8 cellular contexts compared by ENCODE assay signal in the genomic region with DNA sequence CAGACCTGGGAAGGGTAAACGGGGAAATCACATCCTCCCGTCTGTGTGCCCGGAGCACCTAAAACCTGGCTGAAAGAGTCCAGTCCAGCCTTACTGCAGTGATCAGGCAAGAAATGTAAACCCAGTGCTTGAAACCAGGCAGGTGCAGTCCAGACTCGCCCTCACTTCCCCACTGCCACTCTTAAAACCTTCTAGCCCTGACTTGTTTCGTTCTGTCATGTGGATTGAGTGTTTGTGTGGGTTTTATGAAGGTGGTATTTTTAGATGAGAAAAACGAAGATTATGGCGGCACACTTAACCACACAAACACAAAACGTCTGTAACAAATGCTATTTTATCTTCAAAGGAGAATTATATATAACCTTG. TPM values are rescaled to one million over a fixed set of nuclear protein-coding genes. Genes with fewer than 3 reads are reported as not detected.
A peak's percentile ranks its signal among the peaks of the same experiment; 100 is the strongest.
DNase-seq lines count a peak whose midpoint lies in the region; ATAC-seq and TF ChIP-seq lines count a peak whose summit lies in the region.

No MANE protein-coding gene starts in this region.

- no TSS peak for BruUV-seq in MCF 10A (replicated peaks; lab: Mats Ljungman, UMichigan)

- DNase-seq in DMS153 (lab: John Stamatoyannopoulos, UW) (peak; percentile 57), NT2/D1 (ENCODE audit: low read depth, low spot score) (no peak), MCF 10A (ENCODE audit: unreplicated experiment) (peak; percentile 60), memory B cell (ENCODE audit: low spot score in 2 of 2) (peak; percentile 19 to 42), OCI-M2 (lab: John Stamatoyannopoulos, UW; ENCODE audit: unreplicated experiment) (no peak)

- H3K36me3 Mint-ChIP-seq in MCF 10A (ENCODE audit: insufficient read depth, unreplicated experiment): peaks cover 10% of the 10 kb centered on the region
- H3K36me3 Mint-ChIP-seq in memory B cell: peaks cover 3% of the 10 kb centered on the region

- peak overlapping the region; percentile 27 for H3K27ac ChIP-seq in urinary bladder (ENCODE audit: low read depth)

- no peak for TF ChIP-seq CTCF in MCF 10A (IDR thresholded peaks at IDR 0.05; ENCODE audit: unreplicated experiment)

- no peak overlapping the region for H3K9ac ChIP-seq in NT2/D1 (ENCODE audit: insufficient read length, low read depth)

- CTCF ChIA-PET in MCF 10A (lab: Yijun Ruan, JAX): no interaction called here

- peaks cover 12% of the 10 kb centered on the region for H3K4me1 Mint-ChIP-seq in MCF 10A (ENCODE audit: insufficient read depth, unreplicated experiment)
- H3K4me1 Mint-ChIP-seq in memory B cell: peaks cover 29% of the 10 kb centered on the region

- POLR2A ChIA-PET in MCF 10A (lab: Yijun Ruan, JAX): interaction anchor here (1.0 to 6.0 kb wide), 4 partner anchors 39 to 113 kb away, joined by 4 to 82 read pairs (median 12); no protein-coding TSS in a partner anchor

- ATAC-seq in GM19023 (IDR thresholded peaks at IDR 0.05; ENCODE audit: unreplicated experiment): peak; percentile 17
- peak; percentile 20 for ATAC-seq in HG03196 (IDR thresholded peaks at IDR 0.05; ENCODE audit: unreplicated experiment)
- ATAC-seq in memory B cell (ENCODE audit: low read depth): peak; percentile 23

- 34% methylated on average over 8 of the region's 8 CpGs for WGBS in urinary bladder

- intact Hi-C loops in MCF 10A (cut with micrococcal nuclease): loop anchor here (5.0 to 10.0 kb wide), 4 partner anchors 160 to 452 kb away; no protein-coding TSS in a partner anchor

- H3K4me1 ChIP-seq in NT2/D1 (ENCODE audit: insufficient read depth, insufficient read length) (no peaks in the 10 kb centered on the region), urinary bladder (ENCODE audit: insufficient read depth) (no peaks in the 10 kb centered on the region)

- H3K27me3 Mint-ChIP-seq in MCF 10A (ENCODE audit: insufficient read depth, unreplicated experiment) (no peaks in the 10 kb centered on the region), memory B cell (no peaks in the 10 kb centered on the region)

- H3K9me3 Mint-ChIP-seq in MCF 10A (ENCODE audit: unreplicated experiment) (no peaks in the 10 kb centered on the region), memory B cell (no peaks in the 10 kb centered on the region)

- no peaks in the 10 kb centered on the region for H3K9me3 ChIP-seq in NT2/D1 (ENCODE audit: insufficient read depth, low read length)

- H3K4me3 ChIP-seq in NT2/D1 (ENCODE audit: insufficient read length, low read depth) (peak overlapping the region; percentile 47), urinary bladder (ENCODE audit: low read depth, low read length) (no peak overlapping the region)

- H3K27me3 ChIP-seq in NT2/D1 (ENCODE audit: insufficient read depth, insufficient read length): no peaks in the 10 kb centered on the region

- H3K4me3 Mint-ChIP-seq in MCF 10A (ENCODE audit: unreplicated experiment) (peak overlapping the region; percentile 87), memory B cell (peak overlapping the region; percentile 98)

- peaks cover 6% of the 10 kb centered on the region for H3K36me3 ChIP-seq in NT2/D1 (ENCODE audit: insufficient read depth, insufficient read length, low read length)
- H3K36me3 ChIP-seq in urinary bladder (ENCODE audit: insufficient read depth): no peaks in the 10 kb centered on the region

- H3K27ac Mint-ChIP-seq in MCF 10A (ENCODE audit: low read depth, unreplicated experiment) (peak overlapping the region; percentile 93), memory B cell (peak overlapping the region; percentile 98)

RNA-seq across cellular contexts. Expression of a gene that starts 0.8 kb away (rescaled TPM):
- total RNA-seq in MCF 10A (2022): 37.9 and 50.7 TPM in 2 replicates
- total RNA-seq in urinary bladder: 42.1 TPM
- 4.2 TPM for polyA plus RNA-seq in urinary bladder

RNA-seq across cellular contexts. Expression of a gene that starts 4.0 kb away (rescaled TPM):
- total RNA-seq in MCF 10A (2022) (42.8 and 43.4 TPM in 2 replicates), urinary bladder (118 TPM)
- 29.3 TPM for polyA plus RNA-seq in urinary bladder

RNA-seq across cellular contexts. Expression of a gene that starts 48.5 kb away (rescaled TPM):
- 13.3 and 16.7 TPM in 2 replicates for total RNA-seq in MCF 10A (2022)
- 15.1 TPM for total RNA-seq in urinary bladder
- 7.3 TPM for polyA plus RNA-seq in urinary bladder

Comparison
In these comparisons a context has a peak if more than half of its experiments do, and no peak if none do; other contexts are left out.
1. DNase-seq: peak in DMS153 (single experiment), MCF 10A (single experiment) and memory B cell (2 of 2); none in NT2/D1 (single experiment) and OCI-M2 (single experiment).
2. Peak in every context shown above with its lines, with median percentiles within 50 percentile points of each other: ATAC-seq.